Comparison of ENCODE assay signal across 21 cellular contexts in genomic region chr6:56758553-56758952, GRCh38.
DNase-seq lines count a peak whose midpoint lies in the region; ATAC-seq, FAIRE-seq and TF ChIP-seq lines count a peak whose summit lies in the region.
"Had no signal": no experiment of that assay in that cellular context is flagged by ENCODE, and none has a peak within 500 bp of the region (broad histone marks: within the 10 kb centered on the region; RNA-seq: fewer than 3 reads in every experiment).

No MANE protein-coding gene starts in this region.

- H3K36me3 Mint-ChIP-seq in activated T-helper 2 cell treated with anti-CD3 and anti-CD28 coated beads, Interferon-gamma antibody, Interleukin-2, Interleukin-4, amounts not matched to agents 10 μg/mL and 5 μg/mL and 100 μg/mL, durations not matched to agents 14 hours and 24 hours and 36 hours (ENCODE audit: low read depth), result no peaks in the 10 kb centered on the region
- H3K36me3 Mint-ChIP-seq: activated naive CD4-positive, alpha-beta T cell treated with anti-CD3 and anti-CD28 coated beads, Interleukin-2, amount 50 U/mL, for 24 hours had no signal

- H3K4me1 Mint-ChIP-seq in stimulated activated naive CD8-positive, alpha-beta T cell treated with anti-CD3 and anti-CD28 coated beads, Interleukin-15, amount 100 ng/mL, for 72 hours, result no peaks in the 10 kb centered on the region
- H3K4me1 Mint-ChIP-seq in activated T-helper 2 cell treated with anti-CD3 and anti-CD28 coated beads, Interferon-gamma antibody, Interleukin-2, Interleukin-4, amounts not matched to agents 10 μg/mL and 5 μg/mL and 100 μg/mL, durations not matched to agents 14 hours and 24 hours and 36 hours (ENCODE audit: low read depth), result peaks cover 2% of the 10 kb centered on the region
- H3K4me1 Mint-ChIP-seq: activated naive CD4-positive, alpha-beta T cell treated with anti-CD3 and anti-CD28 coated beads, Interleukin-2, amount 50 U/mL, for 24 hours had no signal

- H3K9me3 Mint-ChIP-seq in stimulated activated naive CD8-positive, alpha-beta T cell treated with anti-CD3 and anti-CD28 coated beads, Interleukin-15, amount 100 ng/mL, for 72 hours, result no peaks in the 10 kb centered on the region
- H3K9me3 Mint-ChIP-seq in activated T-helper 2 cell treated with anti-CD3 and anti-CD28 coated beads, Interferon-gamma antibody, Interleukin-2, Interleukin-4, amounts not matched to agents 10 μg/mL and 5 μg/mL and 100 μg/mL, durations not matched to agents 14 hours and 24 hours and 36 hours, result no peaks in the 10 kb centered on the region
- H3K9me3 Mint-ChIP-seq: activated naive CD4-positive, alpha-beta T cell treated with anti-CD3 and anti-CD28 coated beads, Interleukin-2, amount 50 U/mL, for 24 hours; endodermal cell had no signal

- H3K4me2 ChIP-seq in osteoblast (ENCODE audit: insufficient read depth, low read length), result no peak overlapping the region

- H3K27ac Mint-ChIP-seq in stimulated activated naive CD8-positive, alpha-beta T cell treated with anti-CD3 and anti-CD28 coated beads, Interleukin-15, amount 100 ng/mL, for 72 hours, result no peak overlapping the region
- no peak overlapping the region for H3K27ac Mint-ChIP-seq in activated T-helper 2 cell treated with anti-CD3 and anti-CD28 coated beads, Interferon-gamma antibody, Interleukin-2, Interleukin-4, amounts not matched to agents 10 μg/mL and 5 μg/mL and 100 μg/mL, durations not matched to agents 14 hours and 24 hours and 36 hours
- H3K27ac Mint-ChIP-seq: activated naive CD4-positive, alpha-beta T cell treated with anti-CD3 and anti-CD28 coated beads, Interleukin-2, amount 50 U/mL, for 24 hours; T-helper 17 cell had no signal

- peaks cover 31% of the 10 kb centered on the region for H3K4me1 ChIP-seq in osteoblast (ENCODE audit: insufficient read depth, low read length)
- H3K4me1 ChIP-seq: testis had no signal

- H3K79me2 ChIP-seq in osteoblast (ENCODE audit: insufficient read depth, low read length), result peaks cover 99% of the 10 kb centered on the region

- intact Hi-C loops in activated T-helper 2 cell treated with anti-CD3 and anti-CD28 coated beads, Interferon-gamma antibody, Interleukin-2, Interleukin-4, amounts not matched to agents 10 μg/mL and 5 μg/mL and 100 μg/mL, durations not matched to agents 14 hours and 24 hours and 36 hours (cut with micrococcal nuclease), result no loop called here

- no peak overlapping the region for H2AFZ ChIP-seq in osteoblast (ENCODE audit: low read length)

- TF ChIP-seq CTCF in osteoblast (IDR thresholded peaks at IDR 0.05; ENCODE audit: extremely low read depth, low read depth, low read length), result no peak

- peaks cover under 1% of the 10 kb centered on the region for H3K27me3 Mint-ChIP-seq in stimulated activated naive CD8-positive, alpha-beta T cell treated with anti-CD3 and anti-CD28 coated beads, Interleukin-15, amount 100 ng/mL, for 72 hours
- H3K27me3 Mint-ChIP-seq in activated T-helper 2 cell treated with anti-CD3 and anti-CD28 coated beads, Interferon-gamma antibody, Interleukin-2, Interleukin-4, amounts not matched to agents 10 μg/mL and 5 μg/mL and 100 μg/mL, durations not matched to agents 14 hours and 24 hours and 36 hours (ENCODE audit: low read depth), result no peaks in the 10 kb centered on the region

- FAIRE-seq in GM19239 (lab: Jason Lieb, UNC), result peak; percentile 60

- H4K20me1 ChIP-seq in osteoblast (ENCODE audit: insufficient read depth, low read length), result peaks cover 17% of the 10 kb centered on the region

- peak; percentile 30 for ATAC-seq in HG02885 (IDR thresholded peaks at IDR 0.05; ENCODE audit: poor library complexity, unreplicated experiment)
- no peak for ATAC-seq in HG03135 (IDR thresholded peaks at IDR 0.05; ENCODE audit: unreplicated experiment)
- no peak for ATAC-seq in stimulated activated naive CD8-positive, alpha-beta T cell treated with anti-CD3 and anti-CD28 coated beads, Interleukin-15, amount 100 ng/mL, for 72 hours
- ATAC-seq: mucosa of descending colon, T-helper 17 cell had no signal

- H3K27ac ChIP-seq in angular gyrus (ENCODE audit: low read depth, low read length) (peak overlapping the region; percentile 62), osteoblast (ENCODE audit: low read depth, low read length) (peak overlapping the region; percentile 60)
- H3K27ac ChIP-seq: testis had no signal

- H3K27me3 ChIP-seq in osteoblast (ENCODE audit: insufficient read depth, low read length), result no peaks in the 10 kb centered on the region
- H3K27me3 ChIP-seq: spleen, testis had no signal

- no peak for DNase-seq in GM19239 (ENCODE audit: insufficient read length, low spot score)
- DNase-seq in osteoblast (ENCODE audit: insufficient read length, low spot score, missing footprints), result no peak
- no peak for DNase-seq in stimulated activated CD4-positive, alpha-beta T cell treated with anti-CD3 and anti-CD28 coated beads, Interleukin-1b, Interleukin-23, amount 100 ng/mL, for 48 hours
- no peak for DNase-seq in stimulated activated naive CD8-positive, alpha-beta T cell treated with anti-CD3 and anti-CD28 coated beads, Interleukin-15, amount 100 ng/mL, for 72 hours
- no peak for DNase-seq in activated T-helper 2 cell treated with anti-CD3 and anti-CD28 coated beads, Interferon-gamma antibody, Interleukin-2, Interleukin-4, amounts not matched to agents 10 μg/mL and 5 μg/mL and 100 μg/mL, durations not matched to agents 14 hours and 24 hours and 36 hours (ENCODE audit: low spot score)
- DNase-seq: activated CD8-positive, alpha-beta memory T cell treated with anti-CD3 and anti-CD28 coated beads for 24 hours; activated T-cell treated with anti-CD3 and anti-CD28 coated beads, Interleukin-2, amount 50 U/mL, for 48 hours; endodermal cell; left ventricle myocardium superior; mucosa of descending colon; NCI-H146; NCI-H2171 treated with DMSO at 0.1 percent for 48 hours; NCI-H526 treated with DMSO at 0.1 percent for 48 hours; spleen; stimulated activated CD8-positive, alpha-beta memory T cell treated with anti-CD3 and anti-CD28 coated beads, Interleukin-4, amount 100 ng/mL, for 48 hours; T-helper 17 cell; testis had no signal

- no peak overlapping the region for H3K4me3 Mint-ChIP-seq in stimulated activated naive CD8-positive, alpha-beta T cell treated with anti-CD3 and anti-CD28 coated beads, Interleukin-15, amount 100 ng/mL, for 72 hours
- H3K4me3 Mint-ChIP-seq in activated T-helper 2 cell treated with anti-CD3 and anti-CD28 coated beads, Interferon-gamma antibody, Interleukin-2, Interleukin-4, amounts not matched to agents 10 μg/mL and 5 μg/mL and 100 μg/mL, durations not matched to agents 14 hours and 24 hours and 36 hours (ENCODE audit: low read depth), result no peak overlapping the region
- H3K4me3 Mint-ChIP-seq: activated naive CD4-positive, alpha-beta T cell treated with anti-CD3 and anti-CD28 coated beads, Interleukin-2, amount 50 U/mL, for 24 hours; endodermal cell; T-helper 17 cell had no signal

- H3K36me3 ChIP-seq in osteoblast (ENCODE audit: insufficient read depth, low read length), result no peaks in the 10 kb centered on the region
- H3K36me3 ChIP-seq: spleen had no signal

- H3K9me3 ChIP-seq in osteoblast (ENCODE audit: low read depth, low read length), result no peaks in the 10 kb centered on the region
- H3K9me3 ChIP-seq: mucosa of descending colon, spleen, testis had no signal

- H3K4me3 ChIP-seq in osteoblast (ENCODE audit: insufficient read depth, low read length), result no peak overlapping the region
- H3K4me3 ChIP-seq: mucosa of descending colon, spleen, testis had no signal
